Comparison of ENCODE assay signal across 8 cellular contexts in the genomic region with DNA sequence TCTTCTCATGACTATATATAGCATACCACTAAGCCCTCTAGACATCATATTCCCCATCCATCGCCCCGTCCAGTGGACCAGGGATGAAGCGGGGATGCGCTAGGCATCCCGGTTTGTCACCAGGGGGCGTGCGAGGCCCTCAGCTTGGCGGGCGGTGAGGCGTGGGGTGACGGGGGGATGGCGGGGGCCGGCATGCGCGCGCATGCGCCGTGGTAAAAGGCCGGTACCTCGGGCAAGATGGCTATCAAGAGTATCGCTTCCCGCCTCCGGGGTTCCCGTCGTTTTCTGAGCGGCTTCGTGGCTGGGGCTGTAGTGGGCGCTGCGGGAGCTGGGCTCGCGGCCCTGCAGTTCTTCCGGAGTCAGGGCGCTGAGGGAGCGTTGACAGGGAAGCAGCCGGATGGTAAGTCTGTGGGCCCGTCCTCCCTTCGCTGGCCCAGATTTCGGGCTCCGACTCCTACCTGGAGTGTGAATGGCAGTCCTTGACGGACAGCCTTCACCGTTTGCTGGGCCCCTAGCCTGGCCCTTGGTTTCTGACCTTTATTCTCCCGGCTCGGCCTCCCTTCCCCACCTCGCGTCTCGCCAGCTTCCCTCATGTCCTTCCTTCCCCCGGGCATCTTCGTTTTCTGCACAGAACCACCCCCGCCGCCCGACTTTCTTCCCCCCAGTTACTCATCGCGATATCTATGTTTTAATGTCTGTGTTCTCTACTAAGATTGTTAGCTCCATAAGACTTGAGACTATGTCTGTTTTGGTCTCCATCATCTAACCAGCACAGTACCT. TPM values are rescaled to one million over a fixed set of nuclear protein-coding genes. Genes with fewer than 3 reads are reported as not detected.
DNase-seq lines count a peak whose midpoint lies in the region; ATAC-seq and TF ChIP-seq lines count a peak whose summit lies in the region.

A gene with protein sequence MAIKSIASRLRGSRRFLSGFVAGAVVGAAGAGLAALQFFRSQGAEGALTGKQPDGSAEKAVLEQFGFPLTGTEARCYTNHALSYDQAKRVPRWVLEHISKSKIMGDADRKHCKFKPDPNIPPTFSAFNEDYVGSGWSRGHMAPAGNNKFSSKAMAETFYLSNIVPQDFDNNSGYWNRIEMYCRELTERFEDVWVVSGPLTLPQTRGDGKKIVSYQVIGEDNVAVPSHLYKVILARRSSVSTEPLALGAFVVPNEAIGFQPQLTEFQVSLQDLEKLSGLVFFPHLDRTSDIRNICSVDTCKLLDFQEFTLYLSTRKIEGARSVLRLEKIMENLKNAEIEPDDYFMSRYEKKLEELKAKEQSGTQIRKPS (plus strand): TSS at position 210 of the 780 bp plus-strand sequence. CDS start 28 bp downstream, at position 238.

- H3K27me3 ChIP-seq in BJ (ENCODE audit: control insufficient read depth, insufficient read depth, low read length) = no peaks in the 10 kb centered on the region

- CTCF ChIA-PET in BJ (lab: Yijun Ruan, JAX) = interaction anchor here (0.6 to 3.9 kb wide), 27 partner anchors 9 to 919 kb away, joined by 3 to 32 read pairs (median 4); a partner anchor contains a TSS

- DNase-seq in BJ (ENCODE audit: low read depth) = peak; percentile 58
- peak; percentile 96 for DNase-seq in GM19238 (ENCODE audit: insufficient read length, low spot score)
- peak; percentile 76 for DNase-seq in NCI-H510A treated with DMSO at 0.1 percent for 48 hours (lab: John Stamatoyannopoulos, UW)
- peak; percentile 94 for DNase-seq in activated CD4-positive, alpha-beta T cell treated with anti-CD3 and anti-CD28 coated beads for 24 hours (ENCODE audit: low read depth in 2 of 2)
- DNase-seq in chondrocyte (ENCODE audit: low spot score) = peak; percentile 96
- DNase-seq in kidney glomerular epithelial cell (lab: John Stamatoyannopoulos, UW) = peak; percentile 69
- peak; percentile 92 to 93 for DNase-seq in stimulated activated CD4-positive, alpha-beta T cell treated with anti-CD3 and anti-CD28 coated beads, Interleukin-1b, Interleukin-23, amount 100 ng/mL, for 1 hour (ENCODE audit: low read depth in 2 of 2)

- H3K4me3 Mint-ChIP-seq in chondrocyte (ENCODE audit: unreplicated experiment) = peak within 1 kb of the TSS; percentile 99

- peaks cover 5% of the 10 kb centered on the region for H3K36me3 Mint-ChIP-seq in chondrocyte (ENCODE audit: low read depth)

- ATAC-seq in HG03439 (IDR thresholded peaks at IDR 0.05; ENCODE audit: unreplicated experiment) = peak; percentile 82

- H3K4me1 Mint-ChIP-seq in chondrocyte (ENCODE audit: low read depth) = peaks cover 24% of the 10 kb centered on the region

- no peaks in the 10 kb centered on the region for H3K27me3 Mint-ChIP-seq in chondrocyte (ENCODE audit: low read depth)

- peak within 1 kb of the TSS; percentile 91 for H3K27ac Mint-ChIP-seq in chondrocyte (ENCODE audit: unreplicated experiment)

- TF ChIP-seq CTCF in BJ (IDR thresholded peaks at IDR 0.05; ENCODE audit: insufficient read depth, low read depth, low read length) = peak; percentile 98
- TF ChIP-seq CTCF in chondrocyte (IDR thresholded peaks at IDR 0.05) = peak; percentile 90

- H3K4me3 ChIP-seq in BJ (ENCODE audit: low read depth, low read length) = peak within 1 kb of the TSS; percentile 55

- H3K9me3 Mint-ChIP-seq in chondrocyte (ENCODE audit: low read depth) = no peaks in the 10 kb centered on the region

- POLR2A ChIA-PET in BJ (lab: Charles Lee) = interaction anchor here (0.6 to 0.7 kb wide), 2 partner anchors 187 to 474 kb away, joined by 8 to 22 read pairs; no protein-coding TSS in a partner anchor

- no peaks in the 10 kb centered on the region for H3K36me3 ChIP-seq in BJ (ENCODE audit: control insufficient read depth, insufficient read depth, low read length)

RNA-seq across cellular contexts. Expression of the gene that starts here (rescaled TPM):
- polyA plus RNA-seq in BJ (2011; rRNA removed) = 7.5 and 11.8 TPM in 2 replicates
- 4.4 and 4.5 TPM in 2 replicates for polyA minus RNA-seq in BJ (2011; rRNA and poly(A)+ RNA removed)
- 16.0 to 21.6 TPM (median 16.5 TPM) in 3 replicates for total RNA-seq in chondrocyte

Comparison
In these comparisons a context has a peak if more than half of its experiments do, and no peak if none do; other contexts are left out.
1. Peak in every context shown above with its lines: DNase-seq, ATAC-seq and H3K4me3 ChIP-seq.